ENCODE assay signal across 1 cellular context in the genomic region with DNA sequence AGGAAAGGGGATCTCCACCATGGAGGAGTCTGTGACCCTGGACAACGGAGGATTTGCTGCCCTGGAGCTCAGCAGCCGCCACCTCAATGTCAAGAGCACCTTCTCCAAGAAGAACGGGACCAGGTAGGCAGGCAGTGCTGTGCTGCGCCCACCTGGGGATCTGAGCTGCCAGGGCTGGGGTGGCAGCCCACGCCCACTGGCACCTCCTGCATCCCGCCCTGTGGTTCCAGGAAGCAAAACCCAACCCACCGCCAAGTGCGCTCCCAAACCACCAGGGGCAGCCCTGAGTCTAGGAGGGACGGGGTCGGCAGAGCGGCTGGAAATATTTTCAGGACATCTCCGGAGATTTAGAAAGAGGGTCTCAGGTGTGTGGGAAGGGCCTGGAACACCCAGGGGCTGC.
TF ChIP-seq lines count a peak whose summit lies in the region.

No MANE protein-coding gene starts in this region.

TF ChIP-seq in WTC11, 78 proteins besides CTCF, POLR2A, EP300 and RAD21 (continued from another document):
- TF ChIP-seq CREM (CRISPR knock-in tag; IDR thresholded peaks at IDR 0.05): no peak
